1 cellular context compared by ENCODE assay signal in the genomic region with DNA sequence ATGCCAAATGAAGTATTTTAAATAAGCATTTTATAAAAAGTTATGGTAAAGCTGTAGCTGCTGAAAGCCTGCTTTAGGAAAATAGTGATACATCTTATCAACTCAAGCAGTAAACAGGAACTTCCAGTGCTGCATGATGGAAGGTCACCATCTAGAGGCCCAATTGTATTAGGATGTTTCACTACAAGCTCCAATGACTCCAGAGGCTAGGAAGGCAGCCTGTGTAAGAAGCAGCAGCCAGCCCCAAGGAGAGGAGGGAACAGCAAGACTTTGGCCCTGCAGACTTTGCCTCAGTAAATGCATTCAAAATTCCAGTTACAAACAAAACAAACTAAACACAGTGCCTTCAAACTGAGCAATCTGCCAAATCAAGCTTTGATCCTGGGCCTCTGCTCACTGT.
TF ChIP-seq lines count a peak whose summit lies in the region.

No MANE protein-coding gene starts in this region.

TF ChIP-seq in WTC11, 78 proteins besides CTCF, POLR2A, EP300 and RAD21 (continued from another document):
- TF ChIP-seq, protein P1, sequence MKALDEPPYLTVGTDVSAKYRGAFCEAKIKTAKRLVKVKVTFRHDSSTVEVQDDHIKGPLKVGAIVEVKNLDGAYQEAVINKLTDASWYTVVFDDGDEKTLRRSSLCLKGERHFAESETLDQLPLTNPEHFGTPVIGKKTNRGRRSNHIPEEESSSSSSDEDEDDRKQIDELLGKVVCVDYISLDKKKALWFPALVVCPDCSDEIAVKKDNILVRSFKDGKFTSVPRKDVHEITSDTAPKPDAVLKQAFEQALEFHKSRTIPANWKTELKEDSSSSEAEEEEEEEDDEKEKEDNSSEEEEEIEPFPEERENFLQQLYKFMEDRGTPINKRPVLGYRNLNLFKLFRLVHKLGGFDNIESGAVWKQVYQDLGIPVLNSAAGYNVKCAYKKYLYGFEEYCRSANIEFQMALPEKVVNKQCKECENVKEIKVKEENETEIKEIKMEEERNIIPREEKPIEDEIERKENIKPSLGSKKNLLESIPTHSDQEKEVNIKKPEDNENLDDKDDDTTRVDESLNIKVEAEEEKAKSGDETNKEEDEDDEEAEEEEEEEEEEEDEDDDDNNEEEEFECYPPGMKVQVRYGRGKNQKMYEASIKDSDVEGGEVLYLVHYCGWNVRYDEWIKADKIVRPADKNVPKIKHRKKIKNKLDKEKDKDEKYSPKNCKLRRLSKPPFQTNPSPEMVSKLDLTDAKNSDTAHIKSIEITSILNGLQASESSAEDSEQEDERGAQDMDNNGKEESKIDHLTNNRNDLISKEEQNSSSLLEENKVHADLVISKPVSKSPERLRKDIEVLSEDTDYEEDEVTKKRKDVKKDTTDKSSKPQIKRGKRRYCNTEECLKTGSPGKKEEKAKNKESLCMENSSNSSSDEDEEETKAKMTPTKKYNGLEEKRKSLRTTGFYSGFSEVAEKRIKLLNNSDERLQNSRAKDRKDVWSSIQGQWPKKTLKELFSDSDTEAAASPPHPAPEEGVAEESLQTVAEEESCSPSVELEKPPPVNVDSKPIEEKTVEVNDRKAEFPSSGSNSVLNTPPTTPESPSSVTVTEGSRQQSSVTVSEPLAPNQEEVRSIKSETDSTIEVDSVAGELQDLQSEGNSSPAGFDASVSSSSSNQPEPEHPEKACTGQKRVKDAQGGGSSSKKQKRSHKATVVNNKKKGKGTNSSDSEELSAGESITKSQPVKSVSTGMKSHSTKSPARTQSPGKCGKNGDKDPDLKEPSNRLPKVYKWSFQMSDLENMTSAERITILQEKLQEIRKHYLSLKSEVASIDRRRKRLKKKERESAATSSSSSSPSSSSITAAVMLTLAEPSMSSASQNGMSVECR (CRISPR knock-in tag; IDR thresholded peaks at IDR 0.05; ENCODE audit: borderline replicate concordance): no peak
